ENCODE assay signal across 8 cellular contexts in the genomic region with DNA sequence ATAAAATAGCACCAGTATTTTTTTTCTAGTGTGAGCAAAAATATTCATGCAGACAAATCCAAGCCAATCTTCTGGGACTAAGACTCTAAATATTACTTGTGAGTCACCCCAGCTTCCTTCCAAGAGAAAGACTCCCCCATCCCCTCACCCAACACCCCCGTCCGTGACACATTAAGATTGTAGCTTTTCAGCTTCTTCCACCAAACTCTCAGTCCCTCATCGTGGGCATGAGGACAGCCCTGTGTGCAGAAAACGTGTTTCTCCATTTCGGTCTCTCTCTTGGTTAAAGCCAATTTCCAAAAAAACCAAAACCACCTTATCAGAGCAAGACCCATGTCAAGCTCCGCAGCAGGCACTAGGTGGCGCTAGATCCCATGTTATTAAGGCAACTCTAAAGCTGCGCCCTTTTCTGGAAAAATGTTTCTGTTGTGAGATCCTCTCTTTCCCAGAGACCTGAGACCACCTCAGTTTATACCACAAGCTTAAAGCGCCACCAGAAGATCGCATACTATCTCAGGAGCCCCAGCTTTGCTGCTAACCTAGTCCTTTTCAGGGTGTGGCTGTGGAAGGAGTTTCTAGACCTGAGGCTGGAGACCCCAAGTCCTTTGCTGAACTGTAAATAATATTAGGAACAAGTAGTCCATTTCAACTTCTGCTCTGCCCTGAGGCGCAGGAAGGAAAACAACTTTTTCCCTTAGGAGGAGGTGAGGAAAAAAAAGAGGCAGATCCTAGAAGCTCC.
DNase-seq lines count a peak whose midpoint lies in the region; ATAC-seq and TF ChIP-seq lines count a peak whose summit lies in the region.

No MANE protein-coding gene starts in this region.

- TF ChIP-seq EP300 in upper lobe of left lung (IDR thresholded peaks at IDR 0.05) = no peak

- H3K27ac Mint-ChIP-seq in T-helper 1 cell treated with Interleukin-12 subunit alpha and Interleukin-12 subunit beta and Interleukin-4 antibody, amounts not matched to agents 30 μg/mL and 1 μg/mL, for 36 hours = peak overlapping the region; percentile 79

- H3K36me3 Mint-ChIP-seq in T-helper 1 cell treated with Interleukin-12 subunit alpha and Interleukin-12 subunit beta and Interleukin-4 antibody, amounts not matched to agents 30 μg/mL and 1 μg/mL, for 36 hours (ENCODE audit: low read depth) = no peaks in the 10 kb centered on the region

- H3K4me3 Mint-ChIP-seq in T-helper 1 cell treated with Interleukin-12 subunit alpha and Interleukin-12 subunit beta and Interleukin-4 antibody, amounts not matched to agents 30 μg/mL and 1 μg/mL, for 36 hours = peak overlapping the region; percentile 72

- intact Hi-C loops in prostate gland (cut with DNase I) = loop anchor here (5.0 kb wide), 1 partner anchor 231 kb away; no protein-coding TSS in a partner anchor

- H3K4me1 ChIP-seq in right atrium auricular region (peaks cover 0 to 27% of the 10 kb centered on the region in 2 donors), prostate gland (replicated peaks) (peaks cover 5% of the 10 kb centered on the region), upper lobe of left lung (peaks cover 20 to 36% (median 28%) of the 10 kb centered on the region in 4 donors)

- DNase-seq in GM04504 (ENCODE audit: low read depth) (peak; percentile 59), NCI-H1694 (lab: John Stamatoyannopoulos, UW) (peak; percentile 94), right atrium auricular region (ENCODE audit: low spot score) (peak; percentile 91), prostate gland (ENCODE audit: low spot score) (peak; percentile 64), upper lobe of left lung (peak in 1 of 2 donors; percentile 84)

- peaks cover 48% of the 10 kb centered on the region for H3K4me1 Mint-ChIP-seq in T-helper 1 cell treated with Interleukin-12 subunit alpha and Interleukin-12 subunit beta and Interleukin-4 antibody, amounts not matched to agents 30 μg/mL and 1 μg/mL, for 36 hours (ENCODE audit: low read depth)

- H3K27ac ChIP-seq in angular gyrus (ENCODE audit: low read depth, low read length) = peak overlapping the region; percentile 62
- H3K27ac ChIP-seq in right atrium auricular region = peak overlapping the region; percentile 73 to 77
- peak overlapping the region; percentile 13 to 63 for H3K27ac ChIP-seq in prostate gland
- H3K27ac ChIP-seq in upper lobe of left lung = peak overlapping the region; percentile 45 to 72 (median 70)

- no peaks in the 10 kb centered on the region for H3K9me3 Mint-ChIP-seq in T-helper 1 cell treated with Interleukin-12 subunit alpha and Interleukin-12 subunit beta and Interleukin-4 antibody, amounts not matched to agents 30 μg/mL and 1 μg/mL, for 36 hours

- ATAC-seq in upper lobe of left lung (ENCODE audit: low FRiP score in 2 of 2) (peak; percentile 81 to 87), GM19035 (IDR thresholded peaks at IDR 0.05; ENCODE audit: unreplicated experiment) (no peak)

- peaks cover 19% of the 10 kb centered on the region for H3K27me3 Mint-ChIP-seq in T-helper 1 cell treated with Interleukin-12 subunit alpha and Interleukin-12 subunit beta and Interleukin-4 antibody, amounts not matched to agents 30 μg/mL and 1 μg/mL, for 36 hours (ENCODE audit: low read depth)

- H3K36me3 ChIP-seq in right atrium auricular region = no peaks in the 10 kb centered on the region
- H3K36me3 ChIP-seq in prostate gland = no peaks in the 10 kb centered on the region
- no peaks in the 10 kb centered on the region for H3K36me3 ChIP-seq in upper lobe of left lung

- H3K4me3 ChIP-seq in right atrium auricular region = peak overlapping the region in 1 of 2 donors; percentile 20
- no peak overlapping the region for H3K4me3 ChIP-seq in prostate gland
- peak overlapping the region in 1 of 4 donors; percentile 26 for H3K4me3 ChIP-seq in upper lobe of left lung

- H3K27me3 ChIP-seq in right atrium auricular region (no peaks in the 10 kb centered on the region), prostate gland (replicated peaks; ENCODE audit: insufficient read depth) (no peaks in the 10 kb centered on the region), upper lobe of left lung (no peaks in the 10 kb centered on the region)

- WGBS in prostate gland = 4% methylated on average over 11 of the region's 11 CpGs
- 6 to 11% methylated on average over 11 of the region's 11 CpGs for WGBS in upper lobe of left lung, 2 donors

- H3K9me3 ChIP-seq in right atrium auricular region (no peaks in the 10 kb centered on the region), prostate gland (no peaks in the 10 kb centered on the region), upper lobe of left lung (no peaks in the 10 kb centered on the region)

- TF ChIP-seq CTCF in right atrium auricular region (IDR thresholded peaks at IDR 0.05) (peak; percentile 87 to 95), prostate gland (IDR thresholded peaks at IDR 0.05) (peak; percentile 59 to 96 (median 94)), upper lobe of left lung (IDR thresholded peaks at IDR 0.05) (peak; percentile 82 to 94 (median 90))

- TF ChIP-seq POLR2A in prostate gland (IDR thresholded peaks at IDR 0.05) (no peak), upper lobe of left lung (IDR thresholded peaks at IDR 0.05) (no peak)
